Comparison of ENCODE assay signal across 1 cellular context in genomic region chr17:60525624-60526514, GRCh38.
A peak's percentile ranks its signal among the peaks of the same experiment; 100 is the strongest.
TF ChIP-seq lines count a peak whose summit lies in the region.

APPBP2 (minus strand) TSS chr17:60526242; CDS start chr17:60525931, 311 bp downstream.

TF ChIP-seq in GM12878, 131 proteins besides CTCF, POLR2A, EP300 and RAD21 (continued from another document and continues in another):
- TF ChIP-seq HSF1 (IDR thresholded peaks at IDR 0.05; ENCODE audit: low read depth, low read length) (no peak), IKZF2 (IDR thresholded peaks at IDR 0.05) (peak; percentile 93 to 95), SPI1 (IDR thresholded peaks at IDR 0.05; ENCODE audit: borderline replicate concordance, insufficient read depth, low read depth, low read length) (peak; percentile 21; the same call in 1 of the 2 replicates), MXI1 (IDR thresholded peaks at IDR 0.05; ENCODE audit: low read depth, low read length) (peak; percentile 73), ZBTB40 (IDR thresholded peaks at IDR 0.05; ENCODE audit: borderline replicate concordance) (0 out of 2 replicates have a peak, but pooled peaks have one; percentile 12), HDAC6 (IDR thresholded peaks at IDR 0.05; ENCODE audit: unreplicated experiment) (no peak), SIX5 (IDR thresholded peaks at IDR 0.05; ENCODE audit: low read depth, low read length, severe bottlenecking) (no peak), ZNF274 (IDR thresholded peaks at IDR 0.05; ENCODE audit: insufficient read depth, insufficient read length) (no peak), SRF (IDR thresholded peaks at IDR 0.05; ENCODE audit: low read depth in 2 of 2, low read length in 2 of 2) (no peak), YY1 (IDR thresholded peaks at IDR 0.05; ENCODE audit: low read depth, low read length) (peak; percentile 95), CREM (IDR thresholded peaks at IDR 0.05; ENCODE audit: low read depth) (peak; percentile 91), CUX1 (IDR thresholded peaks at IDR 0.05; ENCODE audit: insufficient replicate concordance, low read depth, low read length) (peak; percentile 28), ASH2L (IDR thresholded peaks at IDR 0.05; ENCODE audit: borderline replicate concordance, low read depth) (peak; percentile 92; the same call in 1 of the 2 replicates), SUZ12 (IDR thresholded peaks at IDR 0.05; ENCODE audit: unreplicated experiment) (no peak), ZZZ3 (IDR thresholded peaks at IDR 0.05; ENCODE audit: control insufficient read depth, insufficient read length, low read depth) (no peak), IRF4 (IDR thresholded peaks at IDR 0.05; ENCODE audit: low read depth, low read length) (no peak), SREBF2 (IDR thresholded peaks at IDR 0.05; ENCODE audit: low read length) (no peak), RB1 (IDR thresholded peaks at IDR 0.05; ENCODE audit: borderline replicate concordance) (peak; percentile 76; the same call in 1 of the 2 replicates), POU2F2 (IDR thresholded peaks at IDR 0.05; ENCODE audit: borderline replicate concordance, low read depth, low read length) (no peak), MTA3 (IDR thresholded peaks at IDR 0.05; ENCODE audit: borderline replicate concordance, low read length) (no peak), STAT1 (conservative IDR thresholded peaks at IDR 0.05) (no peak), SMC3 (IDR thresholded peaks at IDR 0.05; ENCODE audit: borderline replicate concordance, low read length) (0 out of 2 replicates have a peak, but pooled peaks have one; percentile 1), REST (IDR thresholded peaks at IDR 0.05; ENCODE audit: low read depth, low read length) (no peak), IRF5 (IDR thresholded peaks at IDR 0.05; ENCODE audit: borderline replicate concordance) (no peak), NR2C1 (IDR thresholded peaks at IDR 0.05) (no peak), ATF2 (IDR thresholded peaks at IDR 0.05; ENCODE audit: low read length) (no peak), NR2F1 (conservative IDR thresholded peaks at IDR 0.05) (no peak; the same call in 1 of the 2 replicates), DPF2 (IDR thresholded peaks at IDR 0.05) (no peak; the same call in 1 of the 2 replicates), CBX3 (IDR thresholded peaks at IDR 0.05; ENCODE audit: borderline replicate concordance, low read depth) (no peak), HDAC2 (IDR thresholded peaks at IDR 0.05) (no peak), RELA (IDR thresholded peaks at IDR 0.05; ENCODE audit: borderline replicate concordance, partially characterized antibody) (peak; percentile 23), BCL3 (IDR thresholded peaks at IDR 0.05; ENCODE audit: borderline replicate concordance, insufficient read depth, low read depth, low read length, poor library complexity, severe bottlenecking) (no peak), TBL1XR1 (IDR thresholded peaks at IDR 0.05; ENCODE audit: low read depth, low read length) (no peak), ESRRA (IDR thresholded peaks at IDR 0.05; ENCODE audit: low read length) (no peak), PAX5 (IDR thresholded peaks at IDR 0.05; ENCODE audit: borderline replicate concordance, low read depth, low read length) (no peak)
